ENCODE assay signal across 21 cellular contexts in the genomic region with DNA sequence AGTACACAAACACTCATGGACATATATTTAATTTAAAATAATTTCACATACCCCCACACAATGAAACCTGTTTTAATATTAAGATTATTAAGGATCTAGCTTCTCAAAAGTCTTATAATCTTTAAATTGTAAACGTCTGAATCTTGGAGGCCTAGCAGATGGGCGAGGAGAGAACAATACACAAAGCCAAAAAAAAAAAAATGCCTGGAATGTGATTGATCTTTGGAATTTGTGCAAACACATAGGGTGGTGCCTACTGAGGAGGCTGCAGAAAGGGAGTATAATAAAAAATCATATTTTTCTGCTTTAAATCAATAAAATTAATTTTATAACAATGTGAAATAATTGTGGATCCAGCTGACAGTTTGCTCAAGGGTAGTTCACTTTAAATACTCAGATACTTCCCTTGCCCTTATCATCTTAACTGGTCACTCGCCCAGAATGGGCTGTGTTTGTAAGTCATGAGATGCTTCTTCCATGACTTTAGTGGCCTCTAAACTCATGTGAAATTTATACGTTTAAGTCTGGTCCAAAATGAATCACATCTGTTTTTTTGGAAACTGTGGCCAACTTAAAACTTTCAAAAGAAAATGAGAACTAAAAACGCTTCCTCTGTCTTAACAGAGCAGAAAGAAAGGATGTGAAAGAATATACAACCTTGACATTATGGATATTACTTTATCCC.
DNase-seq lines count a peak whose midpoint lies in the region; ATAC-seq lines count a peak whose summit lies in the region.
"Had no signal": no experiment of that assay in that cellular context is flagged by ENCODE, and none has a peak within 500 bp of the region (broad histone marks: within the 10 kb centered on the region; RNA-seq: fewer than 3 reads in every experiment).

No MANE protein-coding gene starts in this region.

- no peak overlapping the region for H3K56ac ChIP-seq in mesendoderm (ENCODE audit: low read length)

- H3K27ac ChIP-seq in mesendoderm (ENCODE audit: low read depth, low read length), result no peak overlapping the region
- H3K27ac ChIP-seq in CD4-positive, alpha-beta memory T cell (ENCODE audit: low read depth, low read length), result no peak overlapping the region
- H3K27ac ChIP-seq: pancreas, transverse colon, WERI-Rb-1 had no signal

- H3K18ac ChIP-seq in mesendoderm (ENCODE audit: low read length), result no peak overlapping the region

- no peaks in the 10 kb centered on the region for H3K79me2 ChIP-seq in mesendoderm (ENCODE audit: control insufficient read depth, insufficient read depth, low read length)

- peaks cover under 1 to 22% (median 8%) of the 10 kb centered on the region in 8 donors for H3K9me3 Mint-ChIP-seq in CD4-positive, alpha-beta memory T cell

- no peak overlapping the region for H3K4me2 ChIP-seq in mesendoderm (ENCODE audit: low read length)
- H3K4me2 ChIP-seq: smooth muscle cell had no signal

- POLR2A ChIA-PET in CD4-positive, alpha-beta memory T cell (lab: Charles Lee; ENCODE audit: partially characterized antibody), result no interaction called here

- no peak overlapping the region for H3K4me3 ChIP-seq in mesendoderm (ENCODE audit: low read length)
- H3K4me3 ChIP-seq in CD4-positive, alpha-beta memory T cell (ENCODE audit: low read length in 2 of 2), result no peak overlapping the region
- H3K4me3 ChIP-seq: pancreas, smooth muscle cell, transverse colon had no signal

- H2BK120ac ChIP-seq in mesendoderm (ENCODE audit: low read depth, low read length), result no peak overlapping the region

- no peak overlapping the region for H4K5ac ChIP-seq in mesendoderm (ENCODE audit: low read length)

- intact Hi-C loops in Right ventricle myocardium superior (cut with DNase I), result no loop called here
- intact Hi-C loops in cardiac septum (cut with DNase I), result no loop called here
- intact Hi-C loops in CD4-positive, alpha-beta memory T cell (cut with micrococcal nuclease), result no loop called here

- no peaks in the 10 kb centered on the region for H3K27me3 ChIP-seq in mesendoderm (ENCODE audit: insufficient read depth, low read length, poor library complexity)
- H3K27me3 ChIP-seq in CD4-positive, alpha-beta memory T cell (ENCODE audit: insufficient read depth, low read length), result no peaks in the 10 kb centered on the region
- H3K27me3 ChIP-seq: pancreas, transverse colon had no signal

- no peak overlapping the region for H3K4ac ChIP-seq in mesendoderm (ENCODE audit: low read depth, low read length)

- ATAC-seq in Right ventricle myocardium superior (ENCODE audit: poor library complexity), result peak; percentile 78

- H3K27ac Mint-ChIP-seq in CD4-positive, alpha-beta memory T cell, result no peak overlapping the region
- H3K27ac Mint-ChIP-seq: activated T-helper 1 cell treated with anti-CD3 and anti-CD28 coated beads, Interleukin-12 subunit alpha, Interleukin-12 subunit beta, Interleukin-2, Interleukin-4 antibody, amounts not matched to agents 30 ng/mL and 10 ng/mL and 1 ng/mL, durations not matched to agents 14 hours and 24 hours and 36 hours had no signal

- no peak overlapping the region for H3K23ac ChIP-seq in mesendoderm (ENCODE audit: low read length)

- H3K79me1 ChIP-seq in mesendoderm (ENCODE audit: low read length), result no peaks in the 10 kb centered on the region

- H2AK5ac ChIP-seq in mesendoderm (ENCODE audit: low read length), result no peak overlapping the region

- no peak overlapping the region for H2BK15ac ChIP-seq in mesendoderm (replicated peaks; ENCODE audit: low read depth)

- H3K4me3 Mint-ChIP-seq in CD4-positive, alpha-beta memory T cell, result no peak overlapping the region
- H3K4me3 Mint-ChIP-seq: activated T-helper 1 cell treated with anti-CD3 and anti-CD28 coated beads, Interleukin-12 subunit alpha, Interleukin-12 subunit beta, Interleukin-2, Interleukin-4 antibody, amounts not matched to agents 30 ng/mL and 10 ng/mL and 1 ng/mL, durations not matched to agents 14 hours and 24 hours and 36 hours had no signal

- H4K8ac ChIP-seq in mesendoderm (ENCODE audit: low read depth, low read length), result no peak overlapping the region

- H2BK5ac ChIP-seq in mesendoderm (ENCODE audit: low read length), result no peak overlapping the region

- H3K4me1 ChIP-seq in mesendoderm (ENCODE audit: control insufficient read depth, low read depth, low read length), result no peaks in the 10 kb centered on the region
- H3K4me1 ChIP-seq in CD4-positive, alpha-beta memory T cell (ENCODE audit: insufficient read depth, low read length), result no peaks in the 10 kb centered on the region

- H3K36me3 Mint-ChIP-seq in CD4-positive, alpha-beta memory T cell, result no peaks in the 10 kb centered on the region

- no CpG with 5 or more reads among the region's 5 CpGs for WGBS in mesendoderm (ENCODE audit: extremely low coverage, insufficient coverage, low lambda C conversion rate)

- no peaks in the 10 kb centered on the region for H3K9me3 ChIP-seq in CD4-positive, alpha-beta memory T cell (ENCODE audit: control insufficient read depth in 1 of 2, low read length in 2 of 2)
- H3K9me3 ChIP-seq: pancreas, transverse colon had no signal

- no peak for DNase-seq in Right ventricle myocardium superior
- DNase-seq in cardiac septum (ENCODE audit: low spot score), result no peak
- peak; percentile 78 for DNase-seq in fibroblast of gingiva (ENCODE audit: low read depth)
- DNase-seq in mesendoderm, result peak; percentile 15
- DNase-seq in stimulated activated CD4-positive, alpha-beta T cell treated with anti-CD3 and anti-CD28 coated beads, Interleukin-1b, Interleukin-23, amount 100 ng/mL, for 48 hours, result no peak
- DNase-seq in NCI-H748 treated with DMSO at 0.1 percent for 48 hours (lab: John Stamatoyannopoulos, UW), result no peak
- no peak for DNase-seq in CD4-positive, alpha-beta memory T cell
- DNase-seq in NCI-H2171 treated with DMSO at 0.1 percent for 48 hours (lab: John Stamatoyannopoulos, UW), result no peak
- DNase-seq: 8988T; amygdala; Kasumi-1; kidney; NCI-H1436; NCI-H2227 treated with DMSO at 0.1 percent for 48 hours; NK-92 treated with Interleukin-12 subunit alpha and Interleukin-12 subunit beta, amount 100 ng/mL, for 24 hours; T-helper 1 cell; transverse colon; WERI-Rb-1 had no signal

- no peaks in the 10 kb centered on the region for H3K27me3 Mint-ChIP-seq in CD4-positive, alpha-beta memory T cell

- H3K36me3 ChIP-seq in mesendoderm (ENCODE audit: control insufficient read depth, insufficient read depth, low read length), result no peaks in the 10 kb centered on the region
- H3K36me3 ChIP-seq in CD4-positive, alpha-beta memory T cell (ENCODE audit: insufficient read depth, low read length), result no peaks in the 10 kb centered on the region
- H3K36me3 ChIP-seq: pancreas, transverse colon, WERI-Rb-1 had no signal

- no peak overlapping the region for H3K9ac ChIP-seq in mesendoderm (ENCODE audit: low read length)

- CTCF ChIA-PET in CD4-positive, alpha-beta memory T cell (lab: Charles Lee; ENCODE audit: partially characterized antibody), result no interaction called here

- H3K4me1 Mint-ChIP-seq in CD4-positive, alpha-beta memory T cell, result no peaks in the 10 kb centered on the region

Comparison
In these comparisons a context has a peak if more than half of its experiments do, and no peak if none do; other contexts are left out.
1. DNase-seq: peak in fibroblast of gingiva (single experiment) and mesendoderm (single experiment); none in Right ventricle myocardium superior (single experiment), cardiac septum (single experiment), stimulated activated CD4-positive, alpha-beta T cell treated with anti-CD3 and anti-CD28 coated beads, Interleukin-1b, Interleukin-23, amount 100 ng/mL, for 48 hours (single experiment), NCI-H748 treated with DMSO at 0.1 percent for 48 hours (single experiment), CD4-positive, alpha-beta memory T cell (0 of 5) and NCI-H2171 treated with DMSO at 0.1 percent for 48 hours (single experiment).